10 cellular contexts compared by ENCODE assay signal in genomic region chr9:36140086-36141084, GRCh38. TPM values are rescaled to one million over a fixed set of nuclear protein-coding genes. Genes with fewer than 3 reads are reported as not detected.
DNase-seq lines count a peak whose midpoint lies in the region; ATAC-seq and TF ChIP-seq lines count a peak whose summit lies in the region.
"Had no signal": no experiment of that assay in that cellular context is flagged by ENCODE, and none has a peak within 500 bp of the region (broad histone marks: within the 10 kb centered on the region; RNA-seq: fewer than 3 reads in every experiment).

No MANE protein-coding gene starts in this region.

- no peak overlapping the region for H3K4me3 Mint-ChIP-seq in endodermal cell

- 85 to 90% methylated on average over 3 to 11 of the region's 11 CpGs for WGBS in endodermal cell (ENCODE audit: insufficient coverage in 1 of 2, insufficient read length in 1 of 2), 2 experiments

- H3K9me3 Mint-ChIP-seq in endodermal cell: peaks cover 2% of the 10 kb centered on the region

- peak overlapping the region; percentile 43 for H3K27ac ChIP-seq in HL-60 (replicated peaks)
- no peak overlapping the region for H3K27ac ChIP-seq in endodermal cell (ENCODE audit: low read depth, low read length)

- no peak overlapping the region for H3K27ac Mint-ChIP-seq in endodermal cell

- peaks cover 7% of the 10 kb centered on the region for H3K9me3 ChIP-seq in endodermal cell (ENCODE audit: control insufficient read depth, low read length)

- no peak overlapping the region for H3K9ac ChIP-seq in endodermal cell (ENCODE audit: extremely low read depth, low read length, poor library complexity, severe bottlenecking)

- TF ChIP-seq CTCF in HL-60 (IDR thresholded peaks at IDR 0.05; ENCODE audit: insufficient read depth, low read length): no peak
- no peak for TF ChIP-seq CTCF in endodermal cell (conservative IDR thresholded peaks at IDR 0.05)

- H3K27me3 ChIP-seq in HL-60 (ENCODE audit: insufficient read depth, poor library complexity, severe bottlenecking) (no peaks in the 10 kb centered on the region), endodermal cell (ENCODE audit: control insufficient read depth, insufficient read depth, low read length, poor library complexity, severe bottlenecking) (peaks cover 16% of the 10 kb centered on the region)

- peaks cover 27% of the 10 kb centered on the region for H3K4me1 Mint-ChIP-seq in endodermal cell

- H3K4me1 ChIP-seq in endodermal cell (ENCODE audit: control insufficient read depth, insufficient read depth, low read length): no peaks in the 10 kb centered on the region

- peaks cover 40% of the 10 kb centered on the region for H3K27me3 Mint-ChIP-seq in endodermal cell (ENCODE audit: insufficient read depth)

- ATAC-seq in GM21447 (IDR thresholded peaks at IDR 0.05; ENCODE audit: unreplicated experiment) (no peak), HG03108 (IDR thresholded peaks at IDR 0.05; ENCODE audit: unreplicated experiment) (no peak), HG03175 (IDR thresholded peaks at IDR 0.05; ENCODE audit: unreplicated experiment) (no peak)

- DNase-seq in HL-60 (ENCODE audit: low read depth in 1 of 2, low spot score in 1 of 2): peak in 1 of 2 experiments; percentile 73
- DNase-seq in SIG-M5 (lab: John Stamatoyannopoulos, UW): peak; percentile 15
- peak; percentile 32 for DNase-seq in endodermal cell
- DNase-seq in stimulated activated naive CD4-positive, alpha-beta T cell (lab: John Stamatoyannopoulos, UW): peak in 5 of 6 experiments; percentile 17 to 53 (median 41)
- no peak for DNase-seq in ecto neural progenitor cell (ENCODE audit: low spot score)
- DNase-seq: NCI-H446, retina had no signal

- peaks cover 18% of the 10 kb centered on the region for H3K36me3 Mint-ChIP-seq in endodermal cell (ENCODE audit: low read depth)

- H3K36me3 ChIP-seq in endodermal cell (ENCODE audit: control insufficient read depth, insufficient read depth, low read length): peaks cover 20% of the 10 kb centered on the region

- H3K4me3 ChIP-seq in HL-60 (replicated peaks; ENCODE audit: insufficient read depth, low read length): no peak overlapping the region
- H3K4me3 ChIP-seq in endodermal cell (ENCODE audit: low read length): no peak overlapping the region

RNA-seq across cellular contexts. Expression of gene GLIPR2, which starts 3.9 kb away (rescaled TPM):
- total RNA-seq in endodermal cell: 10 to 100 TPM; 38.6 to 54.2 TPM
- polyA plus RNA-seq in endodermal cell (2013, experiment 1 of 2): 26.4 TPM
- polyA plus RNA-seq in endodermal cell (2013, experiment 2 of 2): 34.6 TPM

RNA-seq across cellular contexts. Expression of gene CCIN, which starts 28.8 kb away (rescaled TPM):
- under 1 TPM; 0.18 to 0.35 TPM for total RNA-seq in endodermal cell
- not detected for polyA plus RNA-seq in endodermal cell (2013, experiment 1 of 2)
- polyA plus RNA-seq in endodermal cell (2013, experiment 2 of 2): not detected

RNA-seq across cellular contexts. Expression of gene CLTA, which starts 50.3 kb away (rescaled TPM):
- total RNA-seq in endodermal cell: 100 to 1,000 TPM; 221 to 240 TPM
- polyA plus RNA-seq in endodermal cell (2013, experiment 1 of 2): 227 TPM
- 229 TPM for polyA plus RNA-seq in endodermal cell (2013, experiment 2 of 2)
